In genomic region chr3:29759443-29760033, GRCh38 we compare ENCODE assay signal across 10 cellular contexts.
A peak's percentile ranks its signal among the peaks of the same experiment; 100 is the strongest.
DNase-seq lines count a peak whose midpoint lies in the region; ATAC-seq, FAIRE-seq and TF ChIP-seq lines count a peak whose summit lies in the region.
"Had no signal": no experiment of that assay in that cellular context is flagged by ENCODE, and none has a peak within 500 bp of the region (broad histone marks: within the 10 kb centered on the region; RNA-seq: fewer than 3 reads in every experiment).

No MANE protein-coding gene starts in this region.

- H3K4me1 Mint-ChIP-seq in astrocyte (ENCODE audit: low read depth, unreplicated experiment) = peaks cover 56% of the 10 kb centered on the region
- H3K4me1 Mint-ChIP-seq in activated T-cell treated with anti-CD3 and anti-CD28 coated beads, Interleukin-2, amount 50 U/mL, for 24 hours (ENCODE audit: low read depth) = no peaks in the 10 kb centered on the region

- WGBS in thymus = 94% methylated on average over 9 of the region's 9 CpGs

- H3K9me3 ChIP-seq in astrocyte (ENCODE audit: insufficient read depth, low read depth, low read length) (no peaks in the 10 kb centered on the region), thymus (ENCODE audit: control insufficient read depth) (no peaks in the 10 kb centered on the region)
- H3K9me3 ChIP-seq: ovary had no signal

- H3K4me1 ChIP-seq in astrocyte (ENCODE audit: insufficient read depth, low read length) (peaks cover 40% of the 10 kb centered on the region), thymus (ENCODE audit: control insufficient read depth, insufficient read depth, low read length) (no peaks in the 10 kb centered on the region)

- peak overlapping the region; percentile 68 for H3K4me2 ChIP-seq in astrocyte (ENCODE audit: low read length)

- peak; percentile 80 for FAIRE-seq in astrocyte (lab: Jason Lieb, UNC)

- H4K20me1 ChIP-seq in astrocyte (ENCODE audit: insufficient read depth, low read length) = no peaks in the 10 kb centered on the region

- ATAC-seq in HG03432 (IDR thresholded peaks at IDR 0.05; ENCODE audit: unreplicated experiment) = no peak

- H3K79me2 ChIP-seq in astrocyte (ENCODE audit: insufficient read depth, low read length) = no peaks in the 10 kb centered on the region

- H3K27ac Mint-ChIP-seq in astrocyte (ENCODE audit: unreplicated experiment) = peak overlapping the region; percentile 78
- H3K27ac Mint-ChIP-seq in activated T-cell treated with anti-CD3 and anti-CD28 coated beads, Interleukin-2, amount 50 U/mL, for 24 hours = no peak overlapping the region
- H3K27ac Mint-ChIP-seq: T-helper 2 cell treated with Interferon-gamma antibody and Interleukin-4, amounts not matched to agents 5 μg/mL and 100 μg/mL, for 36 hours had no signal

- H3K4me3 ChIP-seq in astrocyte (ENCODE audit: insufficient read depth, low read depth, low read length) (no peak overlapping the region), thymus (ENCODE audit: low read length) (no peak overlapping the region)
- H3K4me3 ChIP-seq: ovary had no signal

- peak overlapping the region; percentile 73 for H3K9ac ChIP-seq in astrocyte (ENCODE audit: low read length)

- no peak for TF ChIP-seq CTCF in astrocyte (IDR thresholded peaks at IDR 0.05; ENCODE audit: insufficient read depth, low read depth, low read length)

- H3K27me3 ChIP-seq in astrocyte (ENCODE audit: insufficient read depth, low read length) (no peaks in the 10 kb centered on the region), thymus (ENCODE audit: control insufficient read depth, insufficient read depth) (no peaks in the 10 kb centered on the region)
- H3K27me3 ChIP-seq: ovary had no signal

- peak; percentile 89 for DNase-seq in NCI-H1105 treated with DMSO at 0.1 percent for 48 hours (lab: John Stamatoyannopoulos, UW)
- peak; percentile 47 for DNase-seq in astrocyte (ENCODE audit: low read depth)
- peak; percentile 33 for DNase-seq in kidney glomerular epithelial cell (lab: John Stamatoyannopoulos, UW)
- no peak for DNase-seq in activated T-cell treated with anti-CD3 and anti-CD28 coated beads, Interleukin-2, amount 50 U/mL, for 24 hours
- no peak for DNase-seq in stimulated activated CD4-positive, alpha-beta T cell treated with anti-CD3 and anti-CD28 coated beads, Interleukin-2, amount 100 ng/mL, for 24 hours
- no peak for DNase-seq in NCI-H345 treated with DMSO at 0.1 percent for 48 hours (lab: John Stamatoyannopoulos, UW; ENCODE audit: unreplicated experiment)
- DNase-seq: ovary had no signal

- peak overlapping the region; percentile 69 for H3K4me3 Mint-ChIP-seq in astrocyte (ENCODE audit: unreplicated experiment)
- H3K4me3 Mint-ChIP-seq in activated T-cell treated with anti-CD3 and anti-CD28 coated beads, Interleukin-2, amount 50 U/mL, for 24 hours = no peak overlapping the region
- H3K4me3 Mint-ChIP-seq: T-helper 2 cell treated with Interferon-gamma antibody and Interleukin-4, amounts not matched to agents 5 μg/mL and 100 μg/mL, for 36 hours had no signal

- peak overlapping the region; percentile 33 for H2AFZ ChIP-seq in astrocyte (ENCODE audit: low read depth, low read length)

- H3K36me3 Mint-ChIP-seq in astrocyte (ENCODE audit: low read depth, unreplicated experiment) = peaks cover 2% of the 10 kb centered on the region
- no peaks in the 10 kb centered on the region for H3K36me3 Mint-ChIP-seq in activated T-cell treated with anti-CD3 and anti-CD28 coated beads, Interleukin-2, amount 50 U/mL, for 24 hours (ENCODE audit: low read depth)

- peak overlapping the region; percentile 72 for H3K27ac ChIP-seq in astrocyte (ENCODE audit: low read depth, low read length)
- H3K27ac ChIP-seq in thymus (ENCODE audit: low read depth) = peak overlapping the region; percentile 18
- H3K27ac ChIP-seq: ovary had no signal

- H3K9me3 Mint-ChIP-seq in astrocyte (ENCODE audit: unreplicated experiment) = no peaks in the 10 kb centered on the region
- no peaks in the 10 kb centered on the region for H3K9me3 Mint-ChIP-seq in activated T-cell treated with anti-CD3 and anti-CD28 coated beads, Interleukin-2, amount 50 U/mL, for 24 hours
- H3K9me3 Mint-ChIP-seq: T-helper 2 cell treated with Interferon-gamma antibody and Interleukin-4, amounts not matched to agents 5 μg/mL and 100 μg/mL, for 36 hours had no signal

- H3K36me3 ChIP-seq in astrocyte (ENCODE audit: insufficient read depth, low read length) = no peaks in the 10 kb centered on the region
- H3K36me3 ChIP-seq in thymus (ENCODE audit: control insufficient read depth, insufficient read depth) = no peaks in the 10 kb centered on the region
- H3K36me3 ChIP-seq: ovary had no signal

- H3K27me3 Mint-ChIP-seq in astrocyte (ENCODE audit: low read depth, unreplicated experiment) = no peaks in the 10 kb centered on the region
- no peaks in the 10 kb centered on the region for H3K27me3 Mint-ChIP-seq in activated T-cell treated with anti-CD3 and anti-CD28 coated beads, Interleukin-2, amount 50 U/mL, for 24 hours

Comparison
In these comparisons a context has a peak if more than half of its experiments do, and no peak if none do; other contexts are left out.
1. DNase-seq: peak in NCI-H1105 treated with DMSO at 0.1 percent for 48 hours (single experiment), astrocyte (single experiment) and kidney glomerular epithelial cell (single experiment); none in activated T-cell treated with anti-CD3 and anti-CD28 coated beads, Interleukin-2, amount 50 U/mL, for 24 hours (single experiment), stimulated activated CD4-positive, alpha-beta T cell treated with anti-CD3 and anti-CD28 coated beads, Interleukin-2, amount 100 ng/mL, for 24 hours (0 of 2) and NCI-H345 treated with DMSO at 0.1 percent for 48 hours (single experiment).